In the genomic region with DNA sequence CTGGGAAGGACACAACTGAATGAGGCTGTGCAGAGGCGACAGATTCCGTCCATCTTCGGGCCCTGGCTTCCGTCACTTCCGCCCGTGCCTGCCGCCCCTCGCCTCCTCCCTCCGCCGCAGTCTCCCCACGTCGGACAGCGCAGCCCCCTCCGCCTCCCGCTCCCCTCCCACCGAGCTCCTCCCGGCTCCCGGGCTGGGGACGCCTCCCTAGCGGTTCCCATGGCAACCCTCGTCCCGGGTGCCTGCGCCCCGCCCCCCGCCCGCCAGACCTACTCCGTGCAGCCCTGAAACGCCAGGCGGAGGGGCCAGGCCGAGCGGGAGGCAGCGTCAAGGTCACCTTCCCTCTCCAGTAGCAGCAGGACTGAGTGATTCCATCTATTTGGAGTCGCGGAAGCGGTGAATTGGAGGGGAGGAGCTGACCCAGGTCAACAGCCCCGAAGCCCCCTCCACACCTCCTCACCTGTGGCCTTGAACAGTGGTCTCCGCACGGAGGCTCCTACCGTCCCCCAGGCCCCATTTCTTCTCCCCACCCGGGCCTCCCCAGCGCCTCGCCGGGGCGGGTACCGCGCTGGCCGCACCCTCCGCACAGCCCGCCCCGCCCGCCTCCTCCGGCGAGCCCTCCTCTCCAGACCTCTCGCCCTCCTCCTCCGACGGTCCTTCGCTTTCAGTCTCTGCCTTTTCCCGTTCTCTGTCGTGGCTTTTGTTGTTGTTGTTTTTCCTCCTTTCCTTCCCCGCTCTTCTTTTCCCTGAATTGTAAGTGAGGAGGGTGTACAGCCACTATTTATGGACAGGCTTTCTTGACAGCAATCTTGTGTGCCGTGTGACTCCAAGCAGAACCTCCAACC, we compare ENCODE assay signal across 8 cellular contexts. TPM values are rescaled to one million over a fixed set of nuclear protein-coding genes. Genes with fewer than 3 reads are reported as not detected.
DNase-seq lines count a peak whose midpoint lies in the region; ATAC-seq, FAIRE-seq and TF ChIP-seq lines count a peak whose summit lies in the region.

No MANE protein-coding gene starts in this region.

- peak; percentile 75 for TF ChIP-seq POLR2A in endothelial cell of umbilical vein (IDR thresholded peaks at IDR 0.05; ENCODE audit: low read depth, low read length)

- DNase-seq in DMS114 treated with DMSO at 0.1 percent for 48 hours (lab: John Stamatoyannopoulos, UW; ENCODE audit: unreplicated experiment) = peak; percentile 93
- peak in 73 of 76 experiments; percentile 19 to 95 (median 81) for DNase-seq in HUDEP-2 (lab: John Stamatoyannopoulos, UW; ENCODE audit: unreplicated experiment in 76 of 76)
- DNase-seq in NOMO-1 (lab: John Stamatoyannopoulos, UW; ENCODE audit: unreplicated experiment in 2 of 2) = peak; percentile 76 to 84
- DNase-seq in activated CD8-positive, alpha-beta memory T cell treated with anti-CD3 and anti-CD28 coated beads, Interleukin-2, amount 50 U/mL, for 48 hours = peak; percentile 87
- DNase-seq in endothelial cell of umbilical vein (ENCODE audit: low read depth, low spot score) = peak; percentile 89
- peak; percentile 96 for DNase-seq in mesenteric fat pad (ENCODE audit: low spot score)

- H4K20me1 ChIP-seq in endothelial cell of umbilical vein (replicated peaks; ENCODE audit: control insufficient read depth, extremely low read depth, insufficient read depth, low read length) = no peaks in the 10 kb centered on the region

- H3K9me3 Mint-ChIP-seq in stimulated activated memory B cell treated with anti-CD40 and anti-IgM and Interleukin-4, amounts not matched to agents 10 μg/mL and 1 μg/mL and 100 μg/mL, for 72 hours = no peaks in the 10 kb centered on the region

- no peaks in the 10 kb centered on the region for H3K27me3 Mint-ChIP-seq in stimulated activated memory B cell treated with anti-CD40 and anti-IgM and Interleukin-4, amounts not matched to agents 10 μg/mL and 1 μg/mL and 100 μg/mL, for 72 hours

- peaks cover 21% of the 10 kb centered on the region for H3K4me1 Mint-ChIP-seq in stimulated activated memory B cell treated with anti-CD40 and anti-IgM and Interleukin-4, amounts not matched to agents 10 μg/mL and 1 μg/mL and 100 μg/mL, for 72 hours

- intact Hi-C loops in endothelial cell of umbilical vein (cut with micrococcal nuclease) = loop anchor here (1.0 to 5.0 kb wide), 4 partner anchors 21 to 194 kb away; a partner anchor contains a TSS

- peak overlapping the region; percentile 49 for H3K9ac ChIP-seq in endothelial cell of umbilical vein (replicated peaks; ENCODE audit: extremely low read depth, insufficient read depth, low read length)

- TF ChIP-seq CTCF in endothelial cell of umbilical vein (IDR thresholded peaks at IDR 0.05; ENCODE audit: extremely low read depth in 1 of 2, insufficient read depth in 1 of 2, low read depth in 1 of 2, low read length in 2 of 2) = no peak

- H3K27ac ChIP-seq in endothelial cell of umbilical vein (ENCODE audit: insufficient read depth, low read depth, low read length) = peak overlapping the region; percentile 51

- peak overlapping the region; percentile 53 to 77 (median 54) for H3K4me3 ChIP-seq in endothelial cell of umbilical vein (replicated peaks in 1 of 3; ENCODE audit: insufficient read depth in 1 of 3, low read depth in 1 of 3, low read length in 3 of 3)

- peak; percentile 93 for FAIRE-seq in endothelial cell of umbilical vein (lab: Jason Lieb, UNC)

- peak overlapping the region; percentile 99 for H3K4me3 Mint-ChIP-seq in stimulated activated memory B cell treated with anti-CD40 and anti-IgM and Interleukin-4, amounts not matched to agents 10 μg/mL and 1 μg/mL and 100 μg/mL, for 72 hours

- H3K4me2 ChIP-seq in endothelial cell of umbilical vein (ENCODE audit: insufficient read depth, low read length) = peak overlapping the region; percentile 58

- peak overlapping the region; percentile 83 for H3K27ac Mint-ChIP-seq in stimulated activated memory B cell treated with anti-CD40 and anti-IgM and Interleukin-4, amounts not matched to agents 10 μg/mL and 1 μg/mL and 100 μg/mL, for 72 hours

- dilution Hi-C loops in endothelial cell of umbilical vein (cut with MboI; ENCODE audit: extremely low pct_ligation_motif_present, low sequenced_read_pairs) = no loop called here

- peaks cover 10% of the 10 kb centered on the region for H3K36me3 Mint-ChIP-seq in stimulated activated memory B cell treated with anti-CD40 and anti-IgM and Interleukin-4, amounts not matched to agents 10 μg/mL and 1 μg/mL and 100 μg/mL, for 72 hours

- no TSS peak for BruUV-seq in endothelial cell of umbilical vein (replicated peaks; lab: Mats Ljungman, UMichigan)

- H3K9me1 ChIP-seq in endothelial cell of umbilical vein (replicated peaks; ENCODE audit: control insufficient read depth, extremely low read depth, insufficient read depth, low read length) = no peaks in the 10 kb centered on the region

- CTCF ChIA-PET in endothelial cell of umbilical vein (lab: Charles Lee) = interaction anchor here (0.8 to 4.7 kb wide), 7 partner anchors 14 to 91 kb away, joined by 3 to 42 read pairs (median 4); no protein-coding TSS in a partner anchor

- H3K9me3 ChIP-seq in endothelial cell of umbilical vein (replicated peaks; ENCODE audit: control insufficient read depth, insufficient read depth, low read length) = no peaks in the 10 kb centered on the region

- H3K4me1 ChIP-seq in endothelial cell of umbilical vein (ENCODE audit: control insufficient read depth, extremely low read depth, insufficient read depth, low read length) = peaks cover 9% of the 10 kb centered on the region

- H3K27me3 ChIP-seq in endothelial cell of umbilical vein (ENCODE audit: control insufficient read depth in 2 of 2, insufficient read depth in 2 of 2, low read length in 2 of 2) = no peaks in the 10 kb centered on the region

- peak; percentile 68 for ATAC-seq in GM21423 (IDR thresholded peaks at IDR 0.05; ENCODE audit: unreplicated experiment)
- ATAC-seq in stimulated activated memory B cell treated with anti-CD40 and anti-IgM and Interleukin-4, amounts not matched to agents 10 μg/mL and 1 μg/mL and 100 μg/mL, for 72 hours = peak; percentile 88

- H3K36me3 ChIP-seq in endothelial cell of umbilical vein (ENCODE audit: control insufficient read depth in 2 of 2, extremely low read depth in 1 of 2, insufficient read depth in 2 of 2, low read length in 2 of 2) = peaks cover 0 to 2% of the 10 kb centered on the region in 2 experiments

- no peaks in the 10 kb centered on the region for H3K79me2 ChIP-seq in endothelial cell of umbilical vein (ENCODE audit: control insufficient read depth, insufficient read depth, low read length)

- H2AFZ ChIP-seq in endothelial cell of umbilical vein (ENCODE audit: low read depth, low read length) = peak overlapping the region; percentile 96

- POLR2A ChIA-PET in endothelial cell of umbilical vein (lab: Charles Lee) = interaction anchor here (0.9 to 1.6 kb wide), 4 partner anchors 10 to 60 kb away, joined by 3 to 6 read pairs (median 4); no protein-coding TSS in a partner anchor

RNA-seq across cellular contexts. Expression of a gene that starts 1.0 kb away (rescaled TPM):
- total RNA-seq in endothelial cell of umbilical vein (36.7 and 36.9 TPM in 2 replicates), mesenteric fat pad (21.3 TPM)
- 64.1 and 79.1 TPM in 2 replicates for polyA plus RNA-seq in endothelial cell of umbilical vein
- 47.5 and 70.4 TPM in 2 replicates for polyA plus RNA-seq in endothelial cell of umbilical vein (2011; cell fraction: cytosol; rRNA removed)
- 26.9 and 27.6 TPM in 2 replicates for polyA plus RNA-seq in endothelial cell of umbilical vein (2011; cell fraction: nucleus; rRNA removed)
- polyA plus RNA-seq in endothelial cell of umbilical vein (2012) = 36.2 and 43.8 TPM in 2 replicates
- 26.9 and 28.1 TPM in 2 replicates for polyA minus RNA-seq in endothelial cell of umbilical vein
- polyA minus RNA-seq in endothelial cell of umbilical vein (2011; cell fraction: cytosol; rRNA and poly(A)+ RNA removed) = 4.9 TPM
- polyA minus RNA-seq in endothelial cell of umbilical vein (2011; cell fraction: nucleus; rRNA and poly(A)+ RNA removed) = 5.1 and 6.7 TPM in 2 replicates

RNA-seq across cellular contexts. Expression of a gene that starts 22.5 kb away (rescaled TPM):
- total RNA-seq in endothelial cell of umbilical vein (32.2 and 37.7 TPM in 2 replicates), mesenteric fat pad (8.5 TPM)
- polyA plus RNA-seq in endothelial cell of umbilical vein = 5.7 and 6.2 TPM in 2 replicates
- polyA plus RNA-seq in endothelial cell of umbilical vein (2011; cell fraction: cytosol; rRNA removed) = 5.4 and 6.7 TPM in 2 replicates
- 8.9 and 9.2 TPM in 2 replicates for polyA plus RNA-seq in endothelial cell of umbilical vein (2011; cell fraction: nucleus; rRNA removed)
- polyA plus RNA-seq in endothelial cell of umbilical vein (2012) = 16.2 and 21.0 TPM in 2 replicates
- 2.9 and 5.5 TPM in 2 replicates for polyA minus RNA-seq in endothelial cell of umbilical vein
- polyA minus RNA-seq in endothelial cell of umbilical vein (2011; cell fraction: cytosol; rRNA and poly(A)+ RNA removed) = 3.1 TPM
- polyA minus RNA-seq in endothelial cell of umbilical vein (2011; cell fraction: nucleus; rRNA and poly(A)+ RNA removed) = 2.2 and 3.9 TPM in 2 replicates

RNA-seq across cellular contexts. Expression of a gene that starts 32.7 kb away (rescaled TPM):
- total RNA-seq in endothelial cell of umbilical vein = 32.1 and 35.3 TPM in 2 replicates
- polyA plus RNA-seq in endothelial cell of umbilical vein = 32.6 and 43.0 TPM in 2 replicates
- polyA plus RNA-seq in endothelial cell of umbilical vein (2011; cell fraction: cytosol; rRNA removed) = 23.5 and 28.0 TPM in 2 replicates
- 11.8 and 12.1 TPM in 2 replicates for polyA plus RNA-seq in endothelial cell of umbilical vein (2011; cell fraction: nucleus; rRNA removed)
- 23.3 and 23.5 TPM in 2 replicates for polyA plus RNA-seq in endothelial cell of umbilical vein (2012)
- 20.6 and 22.1 TPM in 2 replicates for polyA minus RNA-seq in endothelial cell of umbilical vein
- 98.2 TPM for polyA minus RNA-seq in endothelial cell of umbilical vein (2011; cell fraction: cytosol; rRNA and poly(A)+ RNA removed)
- 7.5 and 8.9 TPM in 2 replicates for polyA minus RNA-seq in endothelial cell of umbilical vein (2011; cell fraction: nucleus; rRNA and poly(A)+ RNA removed)
- total RNA-seq in mesenteric fat pad = 9.4 TPM

RNA-seq across cellular contexts. Expression of a gene that starts 50.5 kb away (rescaled TPM):
- total RNA-seq in endothelial cell of umbilical vein (22.0 and 24.1 TPM in 2 replicates), mesenteric fat pad (9.1 TPM)
- 13.6 and 14.8 TPM in 2 replicates for polyA plus RNA-seq in endothelial cell of umbilical vein
- polyA plus RNA-seq in endothelial cell of umbilical vein (2011; cell fraction: cytosol; rRNA removed) = 14.9 and 17.1 TPM in 2 replicates
- polyA plus RNA-seq in endothelial cell of umbilical vein (2011; cell fraction: nucleus; rRNA removed) = 10.2 and 11.0 TPM in 2 replicates
- polyA plus RNA-seq in endothelial cell of umbilical vein (2012) = 14.6 and 16.2 TPM in 2 replicates
- 16.2 and 21.5 TPM in 2 replicates for polyA minus RNA-seq in endothelial cell of umbilical vein
- polyA minus RNA-seq in endothelial cell of umbilical vein (2011; cell fraction: cytosol; rRNA and poly(A)+ RNA removed) = 7.0 TPM
- polyA minus RNA-seq in endothelial cell of umbilical vein (2011; cell fraction: nucleus; rRNA and poly(A)+ RNA removed) = 6.9 and 8.0 TPM in 2 replicates

RNA-seq across cellular contexts. Expression of a gene that starts 57.3 kb away (rescaled TPM):
- total RNA-seq in endothelial cell of umbilical vein (17.0 and 20.0 TPM in 2 replicates), mesenteric fat pad (5.0 TPM)
- 17.2 and 17.7 TPM in 2 replicates for polyA plus RNA-seq in endothelial cell of umbilical vein
- polyA plus RNA-seq in endothelial cell of umbilical vein (2011; cell fraction: cytosol; rRNA removed) = 14.0 and 14.3 TPM in 2 replicates
- polyA plus RNA-seq in endothelial cell of umbilical vein (2011; cell fraction: nucleus; rRNA removed) = 51.4 and 61.9 TPM in 2 replicates
- polyA plus RNA-seq in endothelial cell of umbilical vein (2012) = 22.2 and 23.0 TPM in 2 replicates
- polyA minus RNA-seq in endothelial cell of umbilical vein = 9.0 and 15.1 TPM in 2 replicates
- not detected for polyA minus RNA-seq in endothelial cell of umbilical vein (2011; cell fraction: cytosol; rRNA and poly(A)+ RNA removed)
- polyA minus RNA-seq in endothelial cell of umbilical vein (2011; cell fraction: nucleus; rRNA and poly(A)+ RNA removed) = 14.0 and 17.0 TPM in 2 replicates

Comparison
In these comparisons a context has a peak if more than half of its experiments do, and no peak if none do; other contexts are left out.
1. Peak in every context shown above with its lines: DNase-seq, ATAC-seq, H3K4me3 ChIP-seq and H3K27ac ChIP-seq.